8 cellular contexts compared by ENCODE assay signal in the genomic region with DNA sequence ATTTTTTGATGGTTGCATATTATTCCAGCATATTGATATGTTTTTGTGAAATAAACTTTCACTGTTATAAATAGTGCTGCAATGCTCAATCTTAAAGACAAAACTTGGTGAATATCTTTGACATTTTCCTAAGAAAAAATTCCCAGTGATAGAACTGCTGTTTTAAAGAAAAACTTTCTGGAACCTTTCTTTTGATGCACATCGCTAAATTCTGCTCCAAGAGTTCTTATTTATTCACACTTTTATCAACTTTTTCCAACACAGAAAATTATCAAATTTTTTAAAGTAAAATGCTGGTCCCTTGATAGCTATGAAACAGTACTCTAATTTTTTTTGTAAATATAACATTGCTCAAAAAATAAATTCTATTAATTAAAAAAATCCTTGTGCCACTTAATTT.
"Had no signal": no experiment of that assay in that cellular context is flagged by ENCODE, and none has a peak within 500 bp of the region (broad histone marks: within the 10 kb centered on the region; RNA-seq: fewer than 3 reads in every experiment).

No MANE protein-coding gene starts in this region.

- FAIRE-seq: G401.6, GM12878, GM12891, GM12892, GM18507, GM19239 had no signal

- ATAC-seq: GM12878 had no signal

- H3K4me3 ChIP-seq: GM12878 had no signal

- DNase-seq: GDM1, GF-D8 had no signal
